Comparison of ENCODE assay signal across 8 cellular contexts in the genomic region with DNA sequence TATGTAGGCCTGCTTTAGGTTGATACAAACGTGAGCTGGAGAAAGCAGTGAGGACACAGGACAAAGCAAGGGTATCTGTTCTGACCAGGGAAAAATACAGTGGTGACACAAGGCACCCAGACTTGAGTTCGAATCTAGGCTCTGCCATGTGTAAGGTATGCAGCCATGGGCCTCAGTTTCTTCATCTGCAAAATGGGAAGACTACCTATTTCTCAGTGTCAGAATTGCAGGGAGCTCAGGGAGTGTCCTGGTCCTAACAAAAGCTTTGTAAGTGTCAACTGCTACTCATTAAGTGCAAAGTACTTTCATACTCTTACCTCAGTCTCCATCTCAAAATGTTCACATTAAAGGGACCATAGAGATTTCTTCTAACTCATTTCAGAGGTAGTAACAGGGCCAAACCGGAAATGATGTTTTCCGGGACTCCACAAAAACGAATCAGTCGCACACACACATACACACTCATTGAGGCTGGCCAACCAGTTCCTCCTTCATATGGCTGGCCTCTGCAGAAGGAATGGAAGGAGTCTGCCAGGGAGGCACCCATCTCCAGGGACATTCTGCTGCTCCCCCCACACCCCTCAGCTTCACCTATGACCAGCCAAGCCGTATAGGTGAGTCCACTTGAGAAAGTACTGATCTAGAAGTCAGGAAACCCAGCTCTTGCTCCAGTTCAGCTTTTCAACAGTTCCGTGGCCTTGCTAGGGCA. TPM values are rescaled to one million over a fixed set of nuclear protein-coding genes. Genes with fewer than 3 reads are reported as not detected.
DNase-seq lines count a peak whose midpoint lies in the region; ATAC-seq and TF ChIP-seq lines count a peak whose summit lies in the region.

No MANE protein-coding gene starts in this region.

- no peaks in the 10 kb centered on the region for H3K36me3 Mint-ChIP-seq in activated naive CD4-positive, alpha-beta T cell treated with anti-CD3 and anti-CD28 coated beads for 36 hours (ENCODE audit: low read depth)
- H3K36me3 Mint-ChIP-seq in mesothelial cell of epicardium = no peaks in the 10 kb centered on the region

- H3K27me3 Mint-ChIP-seq in activated naive CD4-positive, alpha-beta T cell treated with anti-CD3 and anti-CD28 coated beads for 36 hours (ENCODE audit: low read depth) = no peaks in the 10 kb centered on the region
- no peaks in the 10 kb centered on the region for H3K27me3 Mint-ChIP-seq in mesothelial cell of epicardium (ENCODE audit: low read depth)

- no peak for DNase-seq in AG10803 (ENCODE audit: low read depth)
- peak; percentile 34 for DNase-seq in HCEC 1CT
- peak; percentile 81 for DNase-seq in activated naive CD4-positive, alpha-beta T cell treated with anti-CD3 and anti-CD28 coated beads for 36 hours
- DNase-seq in mesothelial cell of epicardium (ENCODE audit: low spot score in 2 of 2, unreplicated experiment in 2 of 2) = no peak
- no peak for DNase-seq in cerebellum (ENCODE audit: low spot score)
- no peak for DNase-seq in OCI-M1 (lab: John Stamatoyannopoulos, UW)
- no peak for DNase-seq in caudate nucleus (lab: John Stamatoyannopoulos, UW)

- H3K9me3 Mint-ChIP-seq in activated naive CD4-positive, alpha-beta T cell treated with anti-CD3 and anti-CD28 coated beads for 36 hours = no peaks in the 10 kb centered on the region
- H3K9me3 Mint-ChIP-seq in mesothelial cell of epicardium = no peaks in the 10 kb centered on the region

- peak overlapping the region; percentile 55 for H3K4me3 Mint-ChIP-seq in activated naive CD4-positive, alpha-beta T cell treated with anti-CD3 and anti-CD28 coated beads for 36 hours
- no peak overlapping the region for H3K4me3 Mint-ChIP-seq in mesothelial cell of epicardium

- no peak for ATAC-seq in HG03378 (IDR thresholded peaks at IDR 0.05; ENCODE audit: unreplicated experiment)

- intact Hi-C loops in activated naive CD4-positive, alpha-beta T cell treated with anti-CD3 and anti-CD28 coated beads for 36 hours (cut with micrococcal nuclease) = loop anchor here (1.0 to 5.0 kb wide), 5 partner anchors 8 to 1759 kb away; partner anchors contain the start of genes ATP23, CTDSP2, PIP4K2C and SLC16A7

- TF ChIP-seq CTCF in AG10803 (conservative IDR thresholded peaks at IDR 0.05; ENCODE audit: low read length) = no peak
- TF ChIP-seq CTCF in mesothelial cell of epicardium (IDR thresholded peaks at IDR 0.05; ENCODE audit: unreplicated experiment) = no peak

- CTCF ChIA-PET in activated naive CD4-positive, alpha-beta T cell treated with anti-CD3 and anti-CD28 coated beads for 36 hours (lab: Charles Lee) = interaction anchor here (0.7 to 8.2 kb wide), 4 partner anchors 11 to 65 kb away, joined by 3 to 147 read pairs (median 3); no protein-coding TSS in a partner anchor

- H3K27ac Mint-ChIP-seq in activated naive CD4-positive, alpha-beta T cell treated with anti-CD3 and anti-CD28 coated beads for 36 hours = peak overlapping the region; percentile 87
- H3K27ac Mint-ChIP-seq in mesothelial cell of epicardium = peak overlapping the region; percentile 92

- peaks cover 98% of the 10 kb centered on the region for H3K4me1 Mint-ChIP-seq in activated naive CD4-positive, alpha-beta T cell treated with anti-CD3 and anti-CD28 coated beads for 36 hours (ENCODE audit: low read depth)
- peaks cover 86% of the 10 kb centered on the region for H3K4me1 Mint-ChIP-seq in mesothelial cell of epicardium

- H3K4me3 ChIP-seq in AG10803 (ENCODE audit: low read length) = peak overlapping the region; percentile 5; the same call in 1 of the 2 replicates

- no peak overlapping the region for H3K27ac ChIP-seq in caudate nucleus (ENCODE audit: low read depth, low read length)

RNA-seq across cellular contexts. Expression of gene CTDSP2, which starts 7.8 kb away (rescaled TPM):
- 10 to 100 TPM; 94.6 to 99.8 TPM for total RNA-seq in activated naive CD4-positive, alpha-beta T cell treated with anti-CD3 and anti-CD28 coated beads for 36 hours
- 210 to 218 TPM (median 216 TPM) in 3 replicates for total RNA-seq in mesothelial cell of epicardium
- total RNA-seq in cerebellum = 38.6 TPM

RNA-seq across cellular contexts. Expression of gene AVIL, which starts 20.2 kb away (rescaled TPM):
- under 1 TPM; 0.22 to 0.38 TPM for total RNA-seq in activated naive CD4-positive, alpha-beta T cell treated with anti-CD3 and anti-CD28 coated beads for 36 hours
- total RNA-seq in mesothelial cell of epicardium = 4.0 to 5.3 TPM (median 4.7 TPM) in 3 replicates
- total RNA-seq in cerebellum = 1.9 TPM

RNA-seq across cellular contexts. Expression of gene TSFM, which starts 56.2 kb away (rescaled TPM):
- 10 to 100 TPM; 32.8 to 34.3 TPM for total RNA-seq in activated naive CD4-positive, alpha-beta T cell treated with anti-CD3 and anti-CD28 coated beads for 36 hours
- total RNA-seq in mesothelial cell of epicardium = 23.4 to 31.6 TPM (median 26.2 TPM) in 3 replicates
- 19.3 TPM for total RNA-seq in cerebellum

Comparison
In these comparisons a context has a peak if more than half of its experiments do, and no peak if none do; other contexts are left out.
1. DNase-seq: peak in HCEC 1CT (single experiment) and activated naive CD4-positive, alpha-beta T cell treated with anti-CD3 and anti-CD28 coated beads for 36 hours (single experiment); none in AG10803 (single experiment), mesothelial cell of epicardium (0 of 2), cerebellum (single experiment), OCI-M1 (single experiment) and caudate nucleus (0 of 61).